In the genomic region with DNA sequence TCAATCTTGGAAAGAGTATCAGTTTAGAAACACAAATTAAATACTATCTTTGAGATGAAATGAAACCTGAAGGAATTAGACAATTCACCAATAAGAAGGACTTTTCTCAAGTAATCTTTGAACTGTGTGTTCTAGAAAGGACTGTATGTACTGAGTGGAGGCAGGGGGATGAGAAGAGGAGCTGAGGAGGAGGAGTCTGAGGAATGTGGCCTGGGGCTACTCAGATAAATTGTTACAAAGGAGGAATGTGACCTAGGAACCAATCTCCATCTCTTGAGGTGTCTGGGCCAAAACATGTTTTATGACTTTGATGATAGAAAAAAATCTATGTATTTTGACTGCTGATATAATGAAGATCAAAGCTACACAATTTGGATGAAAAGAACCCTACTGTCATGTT, we compare ENCODE assay signal across 1 cellular context.
TF ChIP-seq lines count a peak whose summit lies in the region.

No MANE protein-coding gene starts in this region.

TF ChIP-seq in WTC11, 78 proteins besides CTCF, POLR2A, EP300 and RAD21 (continued from another document):
- TF ChIP-seq, protein P1, sequence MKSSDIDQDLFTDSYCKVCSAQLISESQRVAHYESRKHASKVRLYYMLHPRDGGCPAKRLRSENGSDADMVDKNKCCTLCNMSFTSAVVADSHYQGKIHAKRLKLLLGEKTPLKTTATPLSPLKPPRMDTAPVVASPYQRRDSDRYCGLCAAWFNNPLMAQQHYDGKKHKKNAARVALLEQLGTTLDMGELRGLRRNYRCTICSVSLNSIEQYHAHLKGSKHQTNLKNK (CRISPR knock-in tag; IDR thresholded peaks at IDR 0.05), result no peak
- no peak for TF ChIP-seq NFE2L1 (CRISPR knock-in tag; IDR thresholded peaks at IDR 0.05)
- TF ChIP-seq ZNF416 (CRISPR knock-in tag; IDR thresholded peaks at IDR 0.05), result no peak
- TF ChIP-seq JUN (CRISPR knock-in tag; IDR thresholded peaks at IDR 0.05), result no peak
- TF ChIP-seq TP53 (CRISPR knock-in tag; IDR thresholded peaks at IDR 0.05), result no peak
- TF ChIP-seq TCF7 (CRISPR knock-in tag; IDR thresholded peaks at IDR 0.05; ENCODE audit: low read depth), result no peak
- TF ChIP-seq CREM (CRISPR knock-in tag; IDR thresholded peaks at IDR 0.05), result no peak
- TF ChIP-seq ZNF121 (CRISPR knock-in tag; IDR thresholded peaks at IDR 0.05), result no peak
- TF ChIP-seq, protein P2, sequence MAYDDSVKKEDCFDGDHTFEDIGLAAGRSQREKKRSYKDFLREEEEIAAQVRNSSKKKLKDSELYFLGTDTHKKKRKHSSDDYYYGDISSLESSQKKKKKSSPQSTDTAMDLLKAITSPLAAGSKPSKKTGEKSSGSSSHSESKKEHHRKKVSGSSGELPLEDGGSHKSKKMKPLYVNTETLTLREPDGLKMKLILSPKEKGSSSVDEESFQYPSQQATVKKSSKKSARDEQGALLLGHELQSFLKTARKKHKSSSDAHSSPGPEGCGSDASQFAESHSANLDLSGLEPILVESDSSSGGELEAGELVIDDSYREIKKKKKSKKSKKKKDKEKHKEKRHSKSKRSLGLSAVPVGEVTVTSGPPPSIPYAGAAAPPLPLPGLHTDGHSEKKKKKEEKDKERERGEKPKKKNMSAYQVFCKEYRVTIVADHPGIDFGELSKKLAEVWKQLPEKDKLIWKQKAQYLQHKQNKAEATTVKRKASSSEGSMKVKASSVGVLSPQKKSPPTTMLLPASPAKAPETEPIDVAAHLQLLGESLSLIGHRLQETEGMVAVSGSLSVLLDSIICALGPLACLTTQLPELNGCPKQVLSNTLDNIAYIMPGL (CRISPR knock-in tag; IDR thresholded peaks at IDR 0.05), result no peak
- no peak for TF ChIP-seq FOXK1 (CRISPR knock-in tag; IDR thresholded peaks at IDR 0.05)
- no peak for TF ChIP-seq OVOL2 (CRISPR knock-in tag; IDR thresholded peaks at IDR 0.05; ENCODE audit: borderline replicate concordance)
- TF ChIP-seq RORB (CRISPR knock-in tag; IDR thresholded peaks at IDR 0.05), result no peak
- TF ChIP-seq, protein P3, sequence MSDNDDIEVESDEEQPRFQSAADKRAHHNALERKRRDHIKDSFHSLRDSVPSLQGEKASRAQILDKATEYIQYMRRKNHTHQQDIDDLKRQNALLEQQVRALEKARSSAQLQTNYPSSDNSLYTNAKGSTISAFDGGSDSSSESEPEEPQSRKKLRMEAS (CRISPR knock-in tag; IDR thresholded peaks at IDR 0.05), result no peak
- no peak for TF ChIP-seq KAT7 (CRISPR knock-in tag; IDR thresholded peaks at IDR 0.05; ENCODE audit: borderline replicate concordance)
- no peak for TF ChIP-seq PRRX2 (CRISPR knock-in tag; IDR thresholded peaks at IDR 0.05)
- TF ChIP-seq ZNF671 (CRISPR knock-in tag; IDR thresholded peaks at IDR 0.05), result no peak
- TF ChIP-seq RELA (CRISPR knock-in tag; IDR thresholded peaks at IDR 0.05; ENCODE audit: borderline replicate concordance), result no peak
- TF ChIP-seq, protein P4, sequence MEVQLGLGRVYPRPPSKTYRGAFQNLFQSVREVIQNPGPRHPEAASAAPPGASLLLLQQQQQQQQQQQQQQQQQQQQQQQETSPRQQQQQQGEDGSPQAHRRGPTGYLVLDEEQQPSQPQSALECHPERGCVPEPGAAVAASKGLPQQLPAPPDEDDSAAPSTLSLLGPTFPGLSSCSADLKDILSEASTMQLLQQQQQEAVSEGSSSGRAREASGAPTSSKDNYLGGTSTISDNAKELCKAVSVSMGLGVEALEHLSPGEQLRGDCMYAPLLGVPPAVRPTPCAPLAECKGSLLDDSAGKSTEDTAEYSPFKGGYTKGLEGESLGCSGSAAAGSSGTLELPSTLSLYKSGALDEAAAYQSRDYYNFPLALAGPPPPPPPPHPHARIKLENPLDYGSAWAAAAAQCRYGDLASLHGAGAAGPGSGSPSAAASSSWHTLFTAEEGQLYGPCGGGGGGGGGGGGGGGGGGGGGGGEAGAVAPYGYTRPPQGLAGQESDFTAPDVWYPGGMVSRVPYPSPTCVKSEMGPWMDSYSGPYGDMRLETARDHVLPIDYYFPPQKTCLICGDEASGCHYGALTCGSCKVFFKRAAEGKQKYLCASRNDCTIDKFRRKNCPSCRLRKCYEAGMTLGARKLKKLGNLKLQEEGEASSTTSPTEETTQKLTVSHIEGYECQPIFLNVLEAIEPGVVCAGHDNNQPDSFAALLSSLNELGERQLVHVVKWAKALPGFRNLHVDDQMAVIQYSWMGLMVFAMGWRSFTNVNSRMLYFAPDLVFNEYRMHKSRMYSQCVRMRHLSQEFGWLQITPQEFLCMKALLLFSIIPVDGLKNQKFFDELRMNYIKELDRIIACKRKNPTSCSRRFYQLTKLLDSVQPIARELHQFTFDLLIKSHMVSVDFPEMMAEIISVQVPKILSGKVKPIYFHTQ (CRISPR knock-in tag; IDR thresholded peaks at IDR 0.05), result no peak
